Comparison of ENCODE assay signal across 16 cellular contexts in genomic region chr3:123660276-123660675, GRCh38.
DNase-seq lines count a peak whose midpoint lies in the region; ATAC-seq and TF ChIP-seq lines count a peak whose summit lies in the region.
"Had no signal": no experiment of that assay in that cellular context is flagged by ENCODE, and none has a peak within 500 bp of the region (broad histone marks: within the 10 kb centered on the region; RNA-seq: fewer than 3 reads in every experiment).

No MANE protein-coding gene starts in this region.

- H3K27me3 ChIP-seq in esophagus (ENCODE audit: control insufficient read depth in 1 of 2, insufficient read depth in 2 of 2, low read length in 2 of 2): no peaks in the 10 kb centered on the region
- no peaks in the 10 kb centered on the region for H3K27me3 ChIP-seq in muscle layer of duodenum (ENCODE audit: low read depth, low read length)
- no peaks in the 10 kb centered on the region for H3K27me3 ChIP-seq in tibial artery
- H3K27me3 ChIP-seq: neural progenitor cell, SJSA1 had no signal

- no peak for TF ChIP-seq CTCF in tibial artery (IDR thresholded peaks at IDR 0.05)
- no peak for TF ChIP-seq CTCF in foreskin fibroblast (IDR thresholded peaks at IDR 0.05; ENCODE audit: low read depth, low read length)

- no peak for ATAC-seq in HG03025 (IDR thresholded peaks at IDR 0.05; ENCODE audit: low FRiP score, unreplicated experiment)
- ATAC-seq: activated T-helper 17 cell treated with anti-CD3 and anti-CD28 coated beads, Interleukin-2, amount 50 U/mL, for 72 hours; effector memory CD8-positive, alpha-beta T cell; HCT116 had no signal

- peaks cover 0 to 5% of the 10 kb centered on the region in 2 donors for H3K36me3 ChIP-seq in esophagus (ENCODE audit: control insufficient read depth in 2 of 2, insufficient read depth in 2 of 2, low read length in 1 of 2)
- H3K36me3 ChIP-seq in muscle layer of duodenum (ENCODE audit: control insufficient read depth in 1 of 2, insufficient read depth in 2 of 2, low read length in 2 of 2): peaks cover 10 to 13% of the 10 kb centered on the region in 2 donors
- H3K36me3 ChIP-seq in tibial artery: peaks cover 45 to 81% (median 56%) of the 10 kb centered on the region in 3 donors

- intact Hi-C loops in tibial artery (cut with DNase I; ENCODE audit: low total_unique reads): no loop called here

- WGBS in esophagus, 2 donors: 56 to 60% methylated on average over 2 of the region's 2 CpGs

- H3K27ac ChIP-seq in angular gyrus (ENCODE audit: low read depth, low read length) (peak overlapping the region; percentile 51), esophagus (ENCODE audit: low read depth in 2 of 2, low read length in 1 of 2) (peak overlapping the region; percentile 39 to 85), muscle layer of duodenum (ENCODE audit: low read length) (peak overlapping the region; percentile 56), tibial artery (peak overlapping the region; percentile 85 to 94)
- H3K27ac ChIP-seq: C4-2B, KMS-11, neural progenitor cell, SJSA1 had no signal

- H3K9me3 ChIP-seq in esophagus (ENCODE audit: control insufficient read depth in 2 of 2, insufficient read depth in 1 of 2, low read depth in 1 of 2, low read length in 1 of 2): no peaks in the 10 kb centered on the region
- H3K9me3 ChIP-seq in muscle layer of duodenum (ENCODE audit: control insufficient read depth in 1 of 2, low read length in 2 of 2): no peaks in the 10 kb centered on the region
- H3K9me3 ChIP-seq in tibial artery: no peaks in the 10 kb centered on the region

- DNase-seq in tibial artery: no peak
- DNase-seq in foreskin fibroblast: no peak
- no peak for DNase-seq in effector CD8-positive, alpha-beta T cell (lab: John Stamatoyannopoulos, UW)
- DNase-seq: effector memory CD8-positive, alpha-beta T cell; NCI-H1436 had no signal

- H3K4me1 ChIP-seq in esophagus (ENCODE audit: control insufficient read depth in 2 of 2, insufficient read depth in 2 of 2, low read length in 1 of 2): peaks cover 2 to 7% of the 10 kb centered on the region in 2 donors
- H3K4me1 ChIP-seq in muscle layer of duodenum (ENCODE audit: control insufficient read depth in 1 of 2, insufficient read depth in 2 of 2, low read length in 2 of 2): peaks cover 26 to 70% of the 10 kb centered on the region in 2 donors
- peaks cover 7 to 94% (median 65%) of the 10 kb centered on the region in 4 donors for H3K4me1 ChIP-seq in tibial artery
- H3K4me1 ChIP-seq: neural progenitor cell had no signal

- H3K4me3 ChIP-seq in esophagus (ENCODE audit: low read depth in 1 of 2, low read length in 2 of 2) (no peak overlapping the region), muscle layer of duodenum (ENCODE audit: low read depth in 1 of 2, low read length in 2 of 2) (no peak overlapping the region), tibial artery (no peak overlapping the region), foreskin fibroblast (ENCODE audit: low read depth in 1 of 2, low read length in 2 of 2) (no peak overlapping the region)
- H3K4me3 ChIP-seq: neural progenitor cell, SJSA1, skin epidermis had no signal
